1 cellular context compared by ENCODE assay signal in genomic region chr4:86835677-86836076, GRCh38.
A peak's percentile ranks its signal among the peaks of the same experiment; 100 is the strongest.
TF ChIP-seq lines count a peak whose summit lies in the region.

No MANE protein-coding gene starts in this region.

TF ChIP-seq in HepG2, 621 proteins besides CTCF, POLR2A, EP300 and RAD21:
- TF ChIP-seq NFE2L2 (IDR thresholded peaks at IDR 0.05; ENCODE audit: low read length) (peak; percentile 54; the same call in 1 of the 2 replicates), TFDP1 (CRISPR knock-in tag; IDR thresholded peaks at IDR 0.05; ENCODE audit: borderline replicate concordance) (no peak), SOX6 (IDR thresholded peaks at IDR 0.05) (no peak), SOX6 (CRISPR knock-in tag; IDR thresholded peaks at IDR 0.05) (no peak), CCAR2 (optimal IDR thresholded peaks at IDR 0.05; ENCODE audit: low read depth, low read length) (no peak), CHD4 (IDR thresholded peaks at IDR 0.05; ENCODE audit: borderline replicate concordance, low read length) (no peak)
TF ChIP-seq in HepG2: peak in this region for 1.
